ENCODE assay signal across 8 cellular contexts in genomic region chr16:685967-686366, GRCh38. TPM values are rescaled to one million over a fixed set of nuclear protein-coding genes. Genes with fewer than 3 reads are reported as not detected.
DNase-seq lines count a peak whose midpoint lies in the region; ATAC-seq and TF ChIP-seq lines count a peak whose summit lies in the region.

No MANE protein-coding gene starts in this region.

- no peaks in the 10 kb centered on the region for H3K9me3 Mint-ChIP-seq in activated CD4-positive, alpha-beta T cell treated with anti-CD3 and anti-CD28 coated beads, Interleukin-2, amount 10 ng/mL, durations not matched to agents 7 days and 5 days
- peaks cover 2% of the 10 kb centered on the region in 2 donors for H3K9me3 Mint-ChIP-seq in stimulated activated naive B cell treated with anti-CD40 and anti-IgM and Interleukin-4, amounts not matched to agents 10 μg/mL and 1 μg/mL and 100 μg/mL, for 72 hours

- intact Hi-C loops in dorsolateral prefrontal cortex (cut with DNase I) = loop anchor here (10.0 kb wide), 2 partner anchors 619 to 739 kb away; partner anchors contain the start of genes UBE2I (in 1 of the 2) and UQCC4 (in 1 of the 2)

- TF ChIP-seq CTCF in dorsolateral prefrontal cortex (IDR thresholded peaks at IDR 0.05 in 54 of 56, conservative IDR thresholded peaks at IDR 0.05 in 2 of 56; ENCODE audit: low read depth in 1 of 56, partially characterized antibody in 56 of 56) = peak in 37 of 56 donors; percentile 8 to 51 (median 27)

- POLR2A ChIA-PET in activated CD4-positive, alpha-beta T cell treated with anti-CD3 and anti-CD28 coated beads, Interleukin-2, amount 10 ng/mL, durations not matched to agents 7 days and 5 days (lab: Charles Lee) = no interaction called here

- no peak overlapping the region for H3K4me3 ChIP-seq in dorsolateral prefrontal cortex

- no peaks in the 10 kb centered on the region for H3K27me3 Mint-ChIP-seq in activated CD4-positive, alpha-beta T cell treated with anti-CD3 and anti-CD28 coated beads, Interleukin-2, amount 10 ng/mL, durations not matched to agents 7 days and 5 days
- no peaks in the 10 kb centered on the region for H3K27me3 Mint-ChIP-seq in stimulated activated naive B cell treated with anti-CD40 and anti-IgM and Interleukin-4, amounts not matched to agents 10 μg/mL and 1 μg/mL and 100 μg/mL, for 72 hours

- no peak for DNase-seq in activated CD4-positive, alpha-beta T cell treated with anti-CD3 and anti-CD28 coated beads, Interleukin-2, amount 10 ng/mL, durations not matched to agents 7 days and 5 days
- DNase-seq in activated CD4-positive, alpha-beta T cell treated with anti-CD3 and anti-CD28 coated beads, Interleukin-2, amount 50 U/mL, for 1 hour = no peak
- DNase-seq in NCI-H748 (lab: John Stamatoyannopoulos, UW; ENCODE audit: unreplicated experiment) (peak; percentile 31), dorsolateral prefrontal cortex (no peak), HPDE6-E6E7 (ENCODE audit: extremely low spot score) (no peak), cerebellar nuclear complex (lab: John Stamatoyannopoulos, UW) (no peak)
- DNase-seq in stimulated activated naive B cell treated with anti-CD40 and anti-IgM and Interleukin-4, amounts not matched to agents 10 μg/mL and 1 μg/mL and 100 μg/mL, for 72 hours = no peak

- peak overlapping the region in 1 of 59 donors; percentile 10 for H3K27ac ChIP-seq in dorsolateral prefrontal cortex

- H3K36me3 Mint-ChIP-seq in activated CD4-positive, alpha-beta T cell treated with anti-CD3 and anti-CD28 coated beads, Interleukin-2, amount 10 ng/mL, durations not matched to agents 7 days and 5 days (ENCODE audit: low read depth) = peaks cover 19% of the 10 kb centered on the region
- peaks cover 23 to 46% of the 10 kb centered on the region in 2 donors for H3K36me3 Mint-ChIP-seq in stimulated activated naive B cell treated with anti-CD40 and anti-IgM and Interleukin-4, amounts not matched to agents 10 μg/mL and 1 μg/mL and 100 μg/mL, for 72 hours

- H3K27me3 ChIP-seq in dorsolateral prefrontal cortex = no peaks in the 10 kb centered on the region

- CTCF ChIA-PET in activated CD4-positive, alpha-beta T cell treated with anti-CD3 and anti-CD28 coated beads, Interleukin-2, amount 10 ng/mL, durations not matched to agents 7 days and 5 days (lab: Charles Lee) = interaction anchor here (1.1 to 2.1 kb wide), 3 partner anchors 9 to 104 kb away, joined by 3 to 6 read pairs (median 5); partner anchors contain the start of gene RHOT2

- no peak overlapping the region for H3K4me3 Mint-ChIP-seq in activated CD4-positive, alpha-beta T cell treated with anti-CD3 and anti-CD28 coated beads, Interleukin-2, amount 10 ng/mL, durations not matched to agents 7 days and 5 days
- peak overlapping the region; percentile 44 to 52 for H3K4me3 Mint-ChIP-seq in stimulated activated naive B cell treated with anti-CD40 and anti-IgM and Interleukin-4, amounts not matched to agents 10 μg/mL and 1 μg/mL and 100 μg/mL, for 72 hours

- ATAC-seq in stimulated activated naive B cell treated with anti-CD40 and anti-IgM and Interleukin-4, amounts not matched to agents 10 μg/mL and 1 μg/mL and 100 μg/mL, for 72 hours (replicated peaks) = no peak
- no peak for ATAC-seq in HG03135 (IDR thresholded peaks at IDR 0.05; ENCODE audit: unreplicated experiment)

- peaks cover 54% of the 10 kb centered on the region for H3K4me1 Mint-ChIP-seq in activated CD4-positive, alpha-beta T cell treated with anti-CD3 and anti-CD28 coated beads, Interleukin-2, amount 10 ng/mL, durations not matched to agents 7 days and 5 days
- peaks cover 30 to 75% of the 10 kb centered on the region in 2 donors for H3K4me1 Mint-ChIP-seq in stimulated activated naive B cell treated with anti-CD40 and anti-IgM and Interleukin-4, amounts not matched to agents 10 μg/mL and 1 μg/mL and 100 μg/mL, for 72 hours

- H3K27ac Mint-ChIP-seq in activated CD4-positive, alpha-beta T cell treated with anti-CD3 and anti-CD28 coated beads, Interleukin-2, amount 10 ng/mL, durations not matched to agents 7 days and 5 days = peak overlapping the region; percentile 46
- H3K27ac Mint-ChIP-seq in stimulated activated naive B cell treated with anti-CD40 and anti-IgM and Interleukin-4, amounts not matched to agents 10 μg/mL and 1 μg/mL and 100 μg/mL, for 72 hours = no peak overlapping the region

RNA-seq across cellular contexts. Expression of gene JMJD8, which starts 1.8 kb away (rescaled TPM):
- total RNA-seq in activated CD4-positive, alpha-beta T cell treated with anti-CD3 and anti-CD28 coated beads, Interleukin-2, amount 10 ng/mL, durations not matched to agents 7 days and 5 days = 10 to 100 TPM; 33.8 to 34.3 TPM
- 10 to 100 TPM; 19.0 to 50.5 (median 30.3) TPM for total RNA-seq in dorsolateral prefrontal cortex

RNA-seq across cellular contexts. Expression of gene WDR24, which starts 4.2 kb away (rescaled TPM):
- 10 to 100 TPM; 19.3 to 20.0 TPM for total RNA-seq in activated CD4-positive, alpha-beta T cell treated with anti-CD3 and anti-CD28 coated beads, Interleukin-2, amount 10 ng/mL, durations not matched to agents 7 days and 5 days
- 10 to 100 TPM; 12.4 to 22.0 (median 17.5) TPM for total RNA-seq in dorsolateral prefrontal cortex

RNA-seq across cellular contexts. Expression of gene STUB1, which starts 5.8 kb away (rescaled TPM):
- 10 to 100 TPM; 68.7 to 69.7 TPM for total RNA-seq in activated CD4-positive, alpha-beta T cell treated with anti-CD3 and anti-CD28 coated beads, Interleukin-2, amount 10 ng/mL, durations not matched to agents 7 days and 5 days
- total RNA-seq in dorsolateral prefrontal cortex = 100 to 1,000 TPM in 119 of 120 experiments, 10 to 100 TPM in 1; 99.4 to 191 (median 150) TPM

RNA-seq across cellular contexts. Expression of gene RHBDL1, which starts 10.5 kb away (rescaled TPM):
- 1 to 10 TPM; 1.5 to 1.7 TPM for total RNA-seq in activated CD4-positive, alpha-beta T cell treated with anti-CD3 and anti-CD28 coated beads, Interleukin-2, amount 10 ng/mL, durations not matched to agents 7 days and 5 days
- total RNA-seq in dorsolateral prefrontal cortex = 10 to 100 TPM; 10.3 to 39.1 (median 26.5) TPM

RNA-seq across cellular contexts. Expression of gene RHOT2, which starts 18.0 kb away (rescaled TPM):
- total RNA-seq in activated CD4-positive, alpha-beta T cell treated with anti-CD3 and anti-CD28 coated beads, Interleukin-2, amount 10 ng/mL, durations not matched to agents 7 days and 5 days = 100 to 1,000 TPM; 128 to 150 TPM
- total RNA-seq in dorsolateral prefrontal cortex = 100 to 1,000 TPM in 63 of 120 experiments, 10 to 100 TPM in 57; 69.8 to 145 (median 101) TPM
